8 cellular contexts compared by ENCODE assay signal in genomic region chrX:149286940-149287349, GRCh38.
DNase-seq lines count a peak whose midpoint lies in the region; ATAC-seq, FAIRE-seq and TF ChIP-seq lines count a peak whose summit lies in the region.

No MANE protein-coding gene starts in this region.

- CTCF ChIA-PET in activated CD4-positive, alpha-beta memory T cell treated with anti-CD3 and anti-CD28 coated beads for 36 hours (lab: Charles Lee), result interaction anchor here (0.5 to 2.4 kb wide), 11 partner anchors 10 to 1238 kb away, joined by 3 to 9 read pairs (median 3); no protein-coding TSS in a partner anchor

- H3K4me1 Mint-ChIP-seq in activated CD4-positive, alpha-beta memory T cell treated with anti-CD3 and anti-CD28 coated beads for 36 hours (ENCODE audit: low read depth), result peaks cover 11% of the 10 kb centered on the region
- peaks cover 5% of the 10 kb centered on the region for H3K4me1 Mint-ChIP-seq in neural crest cell

- FAIRE-seq in A204.1 (lab: Jason Lieb, UNC), result peak; percentile 47

- DNase-seq in NCI-H2227 (lab: John Stamatoyannopoulos, UW; ENCODE audit: unreplicated experiment) (peak; percentile 26), epithelial cell of esophagus (ENCODE audit: low read depth) (peak; percentile 54), neural crest cell (ENCODE audit: low read depth, low spot score) (peak; percentile 43), NCI-H446 treated with DMSO at 0.1 percent for 48 hours (lab: John Stamatoyannopoulos, UW) (no peak)
- DNase-seq in activated CD4-positive, alpha-beta memory T cell treated with anti-CD3 and anti-CD28 coated beads for 36 hours, result peak; percentile 60

- no peak overlapping the region for H3K4me3 ChIP-seq in epithelial cell of esophagus (ENCODE audit: low read length)

- H3K27me3 Mint-ChIP-seq in activated CD4-positive, alpha-beta memory T cell treated with anti-CD3 and anti-CD28 coated beads for 36 hours, result peaks cover 4% of the 10 kb centered on the region
- H3K27me3 Mint-ChIP-seq in neural crest cell (ENCODE audit: low read depth), result no peaks in the 10 kb centered on the region

- TF ChIP-seq CTCF in GM12873 (IDR thresholded peaks at IDR 0.05; ENCODE audit: insufficient read depth, low read depth, low read length, missing control alignments), result peak; percentile 78
- TF ChIP-seq CTCF in epithelial cell of esophagus (IDR thresholded peaks at IDR 0.05; ENCODE audit: insufficient read depth, low read depth, low read length, missing control alignments), result peak; percentile 75
- TF ChIP-seq CTCF in neural crest cell (conservative IDR thresholded peaks at IDR 0.05), result peak; percentile 79

- no peaks in the 10 kb centered on the region for H3K36me3 Mint-ChIP-seq in activated CD4-positive, alpha-beta memory T cell treated with anti-CD3 and anti-CD28 coated beads for 36 hours
- H3K36me3 Mint-ChIP-seq in neural crest cell (ENCODE audit: low read depth), result no peaks in the 10 kb centered on the region

- H3K4me3 Mint-ChIP-seq in activated CD4-positive, alpha-beta memory T cell treated with anti-CD3 and anti-CD28 coated beads for 36 hours, result no peak overlapping the region
- H3K4me3 Mint-ChIP-seq in neural crest cell, result no peak overlapping the region

- intact Hi-C loops in activated CD4-positive, alpha-beta memory T cell treated with anti-CD3 and anti-CD28 coated beads for 36 hours (cut with micrococcal nuclease), result loop anchor here (1.0 to 10.0 kb wide), 5 partner anchors 188 to 1238 kb away; no protein-coding TSS in a partner anchor

- peak; percentile 65 for ATAC-seq in HG02852 (IDR thresholded peaks at IDR 0.05; ENCODE audit: unreplicated experiment)

- no peak overlapping the region for H3K27ac Mint-ChIP-seq in activated CD4-positive, alpha-beta memory T cell treated with anti-CD3 and anti-CD28 coated beads for 36 hours
- no peak overlapping the region for H3K27ac Mint-ChIP-seq in neural crest cell (ENCODE audit: unreplicated experiment)

- POLR2A ChIA-PET in activated CD4-positive, alpha-beta memory T cell treated with anti-CD3 and anti-CD28 coated beads for 36 hours (lab: Charles Lee), result no interaction called here

- H3K9me3 Mint-ChIP-seq in activated CD4-positive, alpha-beta memory T cell treated with anti-CD3 and anti-CD28 coated beads for 36 hours, result no peaks in the 10 kb centered on the region
- peaks cover 3% of the 10 kb centered on the region for H3K9me3 Mint-ChIP-seq in neural crest cell
